Comparison of ENCODE assay signal across 8 cellular contexts in genomic region chr3:125357032-125357658, GRCh38. TPM values are rescaled to one million over a fixed set of nuclear protein-coding genes. Genes with fewer than 3 reads are reported as not detected.
DNase-seq lines count a peak whose midpoint lies in the region; ATAC-seq and TF ChIP-seq lines count a peak whose summit lies in the region.

No MANE protein-coding gene starts in this region.

- peaks cover 54% of the 10 kb centered on the region for H3K4me1 Mint-ChIP-seq in activated naive CD4-positive, alpha-beta T cell treated with anti-CD3 and anti-CD28 coated beads for 36 hours (ENCODE audit: low read depth)

- CTCF ChIA-PET in HEK293 (lab: Yijun Ruan, JAX) = no interaction called here
- CTCF ChIA-PET in activated naive CD4-positive, alpha-beta T cell treated with anti-CD3 and anti-CD28 coated beads for 36 hours (lab: Charles Lee) = no interaction called here

- peak overlapping the region; percentile 8; the same call in 1 of the 2 replicates for H3K27ac ChIP-seq in HEK293 (ENCODE audit: extremely low read depth, low read depth, low read length)
- H3K27ac ChIP-seq in heart right ventricle = peak overlapping the region in 9 of 10 donors; percentile 64 to 86 (median 82)
- H3K27ac ChIP-seq in rectal smooth muscle tissue (ENCODE audit: low read depth, low read length) = peak overlapping the region; percentile 75
- H3K27ac ChIP-seq in SJCRH30 = no peak overlapping the region

- 0 out of 2 replicates have a peak, but pooled peaks cover 3% of the 10 kb centered on the region for H3K4me1 ChIP-seq in HEK293 (ENCODE audit: control insufficient read depth, insufficient read depth, low read length)
- peaks cover 0 to 74% (median 56%) of the 10 kb centered on the region in 9 donors for H3K4me1 ChIP-seq in heart right ventricle
- H3K4me1 ChIP-seq in rectal smooth muscle tissue (ENCODE audit: control insufficient read depth, insufficient read depth, low read length) = peaks cover 7% of the 10 kb centered on the region
- no peaks in the 10 kb centered on the region for H3K4me1 ChIP-seq in SJCRH30

- no peaks in the 10 kb centered on the region for H3K27me3 Mint-ChIP-seq in activated naive CD4-positive, alpha-beta T cell treated with anti-CD3 and anti-CD28 coated beads for 36 hours (ENCODE audit: low read depth)

- H3K4me3 ChIP-seq in HEK293 (ENCODE audit: low read depth, low read length) = peak overlapping the region; percentile 54
- peak overlapping the region; percentile 2 to 68 (median 62) for H3K4me3 ChIP-seq in heart right ventricle
- peak overlapping the region; percentile 76 for H3K4me3 ChIP-seq in rectal smooth muscle tissue (ENCODE audit: low read length)
- H3K4me3 ChIP-seq in SJCRH30 = no peak overlapping the region

- H3K36me3 ChIP-seq in HEK293 (ENCODE audit: control insufficient read depth in 2 of 2, insufficient read depth in 1 of 2, low read length in 2 of 2) (no peaks in the 10 kb centered on the region), heart right ventricle (no peaks in the 10 kb centered on the region), rectal smooth muscle tissue (ENCODE audit: control insufficient read depth, insufficient read depth, low read length) (no peaks in the 10 kb centered on the region), SJCRH30 (0 out of 2 replicates have a peak, but pooled peaks cover 2% of the 10 kb centered on the region)

- POLR2A ChIA-PET in HEK293 (lab: Yijun Ruan, JAX) = interaction anchor here (0.5 kb wide), 1 partner anchor 90 kb away, joined by 3 read pairs; no protein-coding TSS in a partner anchor

- peak overlapping the region; percentile 71 for H3K4me3 Mint-ChIP-seq in activated naive CD4-positive, alpha-beta T cell treated with anti-CD3 and anti-CD28 coated beads for 36 hours

- DNase-seq in EL (peak; percentile 61), OCI-M1 (lab: John Stamatoyannopoulos, UW) (peak; percentile 66), heart right ventricle (peak; percentile 48 to 69), SJCRH30 (no peak)
- peak; percentile 69 for DNase-seq in activated naive CD4-positive, alpha-beta T cell treated with anti-CD3 and anti-CD28 coated beads for 36 hours

- H3K27me3 ChIP-seq in heart right ventricle = no peaks in the 10 kb centered on the region
- no peaks in the 10 kb centered on the region for H3K27me3 ChIP-seq in rectal smooth muscle tissue (ENCODE audit: control insufficient read depth, insufficient read depth, low read length)
- H3K27me3 ChIP-seq in SJCRH30 = no peaks in the 10 kb centered on the region

- TF ChIP-seq CTCF in HEK293 (tag by site-specific recombination; IDR thresholded peaks at IDR 0.05) = no peak
- no peak for TF ChIP-seq CTCF in heart right ventricle (IDR thresholded peaks at IDR 0.05)

- peak overlapping the region; percentile 78 for H3K27ac Mint-ChIP-seq in activated naive CD4-positive, alpha-beta T cell treated with anti-CD3 and anti-CD28 coated beads for 36 hours

- no peak overlapping the region for H3K9ac ChIP-seq in rectal smooth muscle tissue (ENCODE audit: low read length)

- peak; percentile 83 to 96 (median 92) for ATAC-seq in heart right ventricle
- no peak for ATAC-seq in GM21825 (IDR thresholded peaks at IDR 0.05; ENCODE audit: unreplicated experiment)

- intact Hi-C loops in activated naive CD4-positive, alpha-beta T cell treated with anti-CD3 and anti-CD28 coated beads for 36 hours (cut with micrococcal nuclease) = loop anchor here (1.0 kb wide), 1 partner anchor 18 kb away; the partner anchor contains the start of gene ZNF148
- intact Hi-C loops in heart right ventricle (cut with DNase I) = loop anchor here in 1 of 10 donors (10.0 kb wide), 1 partner anchor 302 kb away; the partner anchor contains the start of gene HEG1

- H3K9me3 Mint-ChIP-seq in activated naive CD4-positive, alpha-beta T cell treated with anti-CD3 and anti-CD28 coated beads for 36 hours = no peaks in the 10 kb centered on the region

- WGBS in heart right ventricle, 2 donors = 7 to 10% methylated on average over 52 of the region's 52 CpGs

- H3K36me3 Mint-ChIP-seq in activated naive CD4-positive, alpha-beta T cell treated with anti-CD3 and anti-CD28 coated beads for 36 hours (ENCODE audit: low read depth) = peaks cover 1% of the 10 kb centered on the region

- no peaks in the 10 kb centered on the region for H3K9me3 ChIP-seq in HEK293 (ENCODE audit: control insufficient read depth, insufficient read depth, low read depth, low read length)
- H3K9me3 ChIP-seq in heart right ventricle = no peaks in the 10 kb centered on the region
- peaks cover 6% of the 10 kb centered on the region; the same call in 1 of the 2 replicates for H3K9me3 ChIP-seq in SJCRH30 (replicated peaks)

TF ChIP-seq in HEK293, 187 proteins besides CTCF, POLR2A, EP300 and RAD21 (continues in another document):
- TF ChIP-seq ZNF670 (tag by site-specific recombination; IDR thresholded peaks at IDR 0.05; ENCODE audit: low read depth) = no peak
- peak; percentile 42 for TF ChIP-seq EGR2 (tag by site-specific recombination; IDR thresholded peaks at IDR 0.05; ENCODE audit: low read depth)
- peak; percentile 85 for TF ChIP-seq ZBTB26 (tag by site-specific recombination; optimal IDR thresholded peaks at IDR 0.05)
- peak; percentile 58 for TF ChIP-seq SCRT2 (tag by site-specific recombination; IDR thresholded peaks at IDR 0.05)
- no peak for TF ChIP-seq ZNF248 (tag by site-specific recombination; IDR thresholded peaks at IDR 0.05)
- no peak for TF ChIP-seq ZNF354C (tag by site-specific recombination; IDR thresholded peaks at IDR 0.05; ENCODE audit: borderline replicate concordance, low read depth)
- no peak for TF ChIP-seq MEIS1 (CRISPR knock-in tag; IDR thresholded peaks at IDR 0.05; ENCODE audit: borderline replicate concordance)
- no peak for TF ChIP-seq ZNF596 (tag by site-specific recombination; IDR thresholded peaks at IDR 0.05)
- no peak for TF ChIP-seq ZNF610 (tag by site-specific recombination; IDR thresholded peaks at IDR 0.05; ENCODE audit: borderline replicate concordance)
- no peak for TF ChIP-seq ZNF26 (tag by site-specific recombination; IDR thresholded peaks at IDR 0.05)
- peak; percentile 71; the same call in 1 of the 2 replicates for TF ChIP-seq ZNF394 (tag by site-specific recombination; IDR thresholded peaks at IDR 0.05; ENCODE audit: borderline replicate concordance)
- TF ChIP-seq ZNF10 (tag by site-specific recombination; IDR thresholded peaks at IDR 0.05) = no peak
- TF ChIP-seq ZSCAN16 (tag by site-specific recombination; IDR thresholded peaks at IDR 0.05) = no peak
- 0 out of 2 replicates have a peak, but pooled peaks have one; percentile 10 for TF ChIP-seq ZNF366 (tag by site-specific recombination; conservative IDR thresholded peaks at IDR 0.05)
- TF ChIP-seq ZNF239 (tag by site-specific recombination; IDR thresholded peaks at IDR 0.05) = no peak
- peak; percentile 65 for TF ChIP-seq ZNF513 (tag by site-specific recombination; IDR thresholded peaks at IDR 0.05)
- TF ChIP-seq ZIC2 (tag by site-specific recombination; IDR thresholded peaks at IDR 0.05) = no peak
- peak; percentile 18; the same call in 1 of the 2 replicates for TF ChIP-seq GLIS2 (tag by site-specific recombination; IDR thresholded peaks at IDR 0.05)
- no peak for TF ChIP-seq ZNF16 (tag by site-specific recombination; IDR thresholded peaks at IDR 0.05; ENCODE audit: low read depth)

RNA-seq across cellular contexts. Expression of gene ZNF148, which starts 18.0 kb away (rescaled TPM):
- 10 to 100 TPM; 20.3 to 22.2 TPM for total RNA-seq in activated naive CD4-positive, alpha-beta T cell treated with anti-CD3 and anti-CD28 coated beads for 36 hours
- total RNA-seq in heart right ventricle = 10 to 100 TPM; 33.5 to 59.6 (median 46.1) TPM
- 1 to 10 TPM; 2.9 to 4.8 TPM for polyA plus RNA-seq in heart right ventricle
- total RNA-seq in SJCRH30 (2014; rRNA removed; shearing (Covaris generic)) = 27.0 and 27.8 TPM in 2 replicates

Comparison
In these comparisons a context has a peak if more than half of its experiments do, and no peak if none do; other contexts are left out.
1. DNase-seq: peak in EL (single experiment), OCI-M1 (single experiment), activated naive CD4-positive, alpha-beta T cell treated with anti-CD3 and anti-CD28 coated beads for 36 hours (single experiment) and heart right ventricle (2 of 2); none in SJCRH30 (0 of 2).